Comparison of ENCODE assay signal across 22 cellular contexts in genomic region chr19:283395-283794, GRCh38.
"Had no signal": no experiment of that assay in that cellular context is flagged by ENCODE, and none has a peak within 500 bp of the region (broad histone marks: within the 10 kb centered on the region; RNA-seq: fewer than 3 reads in every experiment).

No MANE protein-coding gene starts in this region.

- H3K4me1 ChIP-seq: pancreas, prostate gland, right lobe of liver, tibial artery, upper lobe of right lung, vagina had no signal

- H3K36me3 Mint-ChIP-seq: memory B cell; natural killer cell treated with Interleukin-12 subunit alpha and Interleukin-12 subunit beta and Interleukin-15 and Interleukin-18, amount 100 ng/mL, for 72 hours; neural progenitor cell; stimulated activated memory B cell treated with anti-CD40 and anti-IgM and Interleukin-4, amounts not matched to agents 10 μg/mL and 1 μg/mL and 100 μg/mL, for 72 hours had no signal

- H3K4me1 Mint-ChIP-seq: memory B cell; stimulated activated memory B cell treated with anti-CD40 and anti-IgM and Interleukin-4, amounts not matched to agents 10 μg/mL and 1 μg/mL and 100 μg/mL, for 72 hours had no signal

- H3K27ac Mint-ChIP-seq: memory B cell; natural killer cell treated with Interleukin-12 subunit alpha and Interleukin-12 subunit beta and Interleukin-15 and Interleukin-18, amount 100 ng/mL, for 72 hours; stimulated activated memory B cell treated with anti-CD40 and anti-IgM and Interleukin-4, amounts not matched to agents 10 μg/mL and 1 μg/mL and 100 μg/mL, for 72 hours; stimulated activated naive CD8-positive, alpha-beta T cell treated with anti-CD3 and anti-CD28 coated beads, Interleukin-15, Interleukin-2, amounts not matched to agents 100 ng/mL and 50 ng/mL, for 24 hours had no signal

- DNase-seq: cortex of kidney; effector CD8-positive, alpha-beta T cell; foreskin melanocyte; hippocampal formation; midbrain; nucleus accumbens; pancreas; right lobe of liver; stimulated activated CD4-positive, alpha-beta T cell treated with anti-CD3 and anti-CD28 coated beads, Interleukin-15, amount 100 ng/mL, for 24 hours; stimulated activated CD4-positive, alpha-beta T cell treated with anti-CD3 and anti-CD28 coated beads, Interleukin-1b, Interleukin-23, amount 100 ng/mL, for 48 hours; stimulated activated CD4-positive, alpha-beta T cell treated with anti-CD3 and anti-CD28 coated beads, Interleukin-4, amount 100 ng/mL, for 24 hours had no signal

- ATAC-seq: left lobe of liver; natural killer cell treated with Interleukin-12 subunit alpha and Interleukin-12 subunit beta and Interleukin-15 and Interleukin-18, amount 100 ng/mL, for 72 hours; pancreas; right lobe of liver; stimulated activated memory B cell treated with anti-CD40 and anti-IgM and Interleukin-4, amounts not matched to agents 10 μg/mL and 1 μg/mL and 100 μg/mL, for 72 hours; upper lobe of right lung had no signal

- H3K27me3 ChIP-seq: dorsolateral prefrontal cortex, pancreas, right lobe of liver, upper lobe of right lung, vagina had no signal

- H3K4me3 Mint-ChIP-seq: memory B cell; natural killer cell treated with Interleukin-12 subunit alpha and Interleukin-12 subunit beta and Interleukin-15 and Interleukin-18, amount 100 ng/mL, for 72 hours; neural progenitor cell; stimulated activated memory B cell treated with anti-CD40 and anti-IgM and Interleukin-4, amounts not matched to agents 10 μg/mL and 1 μg/mL and 100 μg/mL, for 72 hours; stimulated activated naive CD8-positive, alpha-beta T cell treated with anti-CD3 and anti-CD28 coated beads, Interleukin-15, Interleukin-2, amounts not matched to agents 100 ng/mL and 50 ng/mL, for 24 hours had no signal

- H3K4me3 ChIP-seq: dorsolateral prefrontal cortex, neural progenitor cell, pancreas, prostate gland, right lobe of liver, tibial artery, upper lobe of right lung, vagina had no signal

- H3K27ac ChIP-seq: dorsolateral prefrontal cortex, neural progenitor cell, pancreas, prostate gland, right lobe of liver, tibial artery, upper lobe of right lung, vagina had no signal

- H3K9me3 Mint-ChIP-seq: memory B cell; natural killer cell treated with Interleukin-12 subunit alpha and Interleukin-12 subunit beta and Interleukin-15 and Interleukin-18, amount 100 ng/mL, for 72 hours; neural progenitor cell; stimulated activated memory B cell treated with anti-CD40 and anti-IgM and Interleukin-4, amounts not matched to agents 10 μg/mL and 1 μg/mL and 100 μg/mL, for 72 hours; stimulated activated naive CD8-positive, alpha-beta T cell treated with anti-CD3 and anti-CD28 coated beads, Interleukin-15, Interleukin-2, amounts not matched to agents 100 ng/mL and 50 ng/mL, for 24 hours had no signal

- H3K36me3 ChIP-seq: neural progenitor cell, pancreas, prostate gland, right lobe of liver, upper lobe of right lung, vagina had no signal

- H3K9me3 ChIP-seq: pancreas, prostate gland, right lobe of liver, tibial artery, upper lobe of right lung, vagina had no signal
